In the genomic region with DNA sequence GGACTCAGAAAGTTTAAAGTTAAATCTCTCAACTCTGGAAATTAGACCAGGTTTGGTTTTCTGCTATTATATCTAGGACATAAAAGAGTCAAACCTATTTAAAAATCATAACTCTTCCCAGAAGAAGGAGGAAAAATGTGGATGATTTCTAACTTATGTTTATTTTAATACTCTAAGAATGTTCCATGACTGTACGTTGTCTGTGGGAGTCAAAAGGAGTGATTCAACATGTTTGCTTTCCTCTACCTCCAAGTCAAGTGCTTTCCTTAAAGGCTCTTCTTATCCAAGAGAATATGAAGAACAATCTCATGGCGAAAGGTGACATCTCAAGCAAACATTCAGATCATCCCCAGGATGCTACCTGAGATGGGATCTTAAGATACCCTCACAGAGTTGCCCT, we compare ENCODE assay signal across 1 cellular context.
TF ChIP-seq lines count a peak whose summit lies in the region.

No MANE protein-coding gene starts in this region.

TF ChIP-seq in IMR-90, 13 proteins besides CTCF, POLR2A, EP300 and RAD21 (continued from another document):
- TF ChIP-seq RCOR1 (IDR thresholded peaks at IDR 0.05; ENCODE audit: insufficient replicate concordance, low read length) (no peak), NFE2L2 (IDR thresholded peaks at IDR 0.05; ENCODE audit: low read depth, low read length) (no peak), SMC3 (IDR thresholded peaks at IDR 0.05; ENCODE audit: low read depth, low read length) (no peak), CHD1 (IDR thresholded peaks at IDR 0.05; ENCODE audit: low read depth, low read length) (no peak), MAFK (IDR thresholded peaks at IDR 0.05; ENCODE audit: low read depth, low read length) (no peak), BHLHE40 (IDR thresholded peaks at IDR 0.05; ENCODE audit: low read depth, low read length) (no peak), FOS (IDR thresholded peaks at IDR 0.05; ENCODE audit: low read depth, low read length) (no peak; the same call in 1 of the 2 replicates)
- TF ChIP-seq, protein P1, sequence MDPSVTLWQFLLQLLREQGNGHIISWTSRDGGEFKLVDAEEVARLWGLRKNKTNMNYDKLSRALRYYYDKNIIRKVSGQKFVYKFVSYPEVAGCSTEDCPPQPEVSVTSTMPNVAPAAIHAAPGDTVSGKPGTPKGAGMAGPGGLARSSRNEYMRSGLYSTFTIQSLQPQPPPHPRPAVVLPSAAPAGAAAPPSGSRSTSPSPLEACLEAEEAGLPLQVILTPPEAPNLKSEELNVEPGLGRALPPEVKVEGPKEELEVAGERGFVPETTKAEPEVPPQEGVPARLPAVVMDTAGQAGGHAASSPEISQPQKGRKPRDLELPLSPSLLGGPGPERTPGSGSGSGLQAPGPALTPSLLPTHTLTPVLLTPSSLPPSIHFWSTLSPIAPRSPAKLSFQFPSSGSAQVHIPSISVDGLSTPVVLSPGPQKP (IDR thresholded peaks at IDR 0.05; ENCODE audit: borderline replicate concordance, low read depth, low read length) = no peak
TF ChIP-seq in IMR-90: peak in this region for 0.
